8 cellular contexts compared by ENCODE assay signal in genomic region chr5:151740336-151740942, GRCh38. TPM values are rescaled to one million over a fixed set of nuclear protein-coding genes. Genes with fewer than 3 reads are reported as not detected.
A peak's percentile ranks its signal among the peaks of the same experiment; 100 is the strongest.
DNase-seq lines count a peak whose midpoint lies in the region; ATAC-seq and TF ChIP-seq lines count a peak whose summit lies in the region.

No MANE protein-coding gene starts in this region.

- H3K27me3 Mint-ChIP-seq in activated naive CD8-positive, alpha-beta T cell treated with anti-CD3 and anti-CD28 coated beads, Interleukin-2, amount 10 ng/mL, durations not matched to agents 7 days and 5 days: no peaks in the 10 kb centered on the region
- H3K27me3 Mint-ChIP-seq in glutamatergic neuron (ENCODE audit: unreplicated experiment) (no peaks in the 10 kb centered on the region), osteocyte (ENCODE audit: unreplicated experiment) (no peaks in the 10 kb centered on the region)

- peak overlapping the region; percentile 95 for H3K27ac ChIP-seq in RWPE1

- DNase-seq in COLO829 (ENCODE audit: low spot score) (peak; percentile 62), RWPE1 (ENCODE audit: low spot score) (peak; percentile 79), glutamatergic neuron (peak; percentile 50), osteocyte (ENCODE audit: extremely low spot score, unreplicated experiment) (peak; percentile 90), NCI-H187 treated with DMSO at 0.1 percent for 48 hours (lab: John Stamatoyannopoulos, UW) (no peak)
- no peak for DNase-seq in activated naive CD8-positive, alpha-beta T cell treated with anti-CD3 and anti-CD28 coated beads, Interleukin-2, amount 10 ng/mL, durations not matched to agents 7 days and 5 days

- peak; percentile 92 for TF ChIP-seq CTCF in RWPE1 (conservative IDR thresholded peaks at IDR 0.05; ENCODE audit: low read depth)
- TF ChIP-seq CTCF in glutamatergic neuron (IDR thresholded peaks at IDR 0.05; ENCODE audit: partially characterized antibody, unreplicated experiment): peak; percentile 97
- TF ChIP-seq CTCF in osteocyte (IDR thresholded peaks at IDR 0.05): peak; percentile 98

- peaks cover 12% of the 10 kb centered on the region for H3K36me3 Mint-ChIP-seq in activated naive CD8-positive, alpha-beta T cell treated with anti-CD3 and anti-CD28 coated beads, Interleukin-2, amount 10 ng/mL, durations not matched to agents 7 days and 5 days
- H3K36me3 Mint-ChIP-seq in glutamatergic neuron (ENCODE audit: unreplicated experiment): no peaks in the 10 kb centered on the region
- peaks cover 9% of the 10 kb centered on the region for H3K36me3 Mint-ChIP-seq in osteocyte (ENCODE audit: unreplicated experiment)

- CTCF ChIA-PET in RWPE1 (lab: Yijun Ruan, JAX): interaction anchor here (0.5 to 5.8 kb wide), 24 partner anchors 11 to 1716 kb away, joined by 3 to 84 read pairs (median 4); no protein-coding TSS in a partner anchor

- ATAC-seq in GM19351 (IDR thresholded peaks at IDR 0.05; ENCODE audit: unreplicated experiment) (peak; percentile 68), HG03442 (IDR thresholded peaks at IDR 0.05; ENCODE audit: unreplicated experiment) (peak; percentile 45)
- ATAC-seq in activated naive CD8-positive, alpha-beta T cell treated with anti-CD3 and anti-CD28 coated beads, Interleukin-2, amount 10 ng/mL, durations not matched to agents 7 days and 5 days (ENCODE audit: low read depth): peak; percentile 68

- no peak overlapping the region for H3K4me3 Mint-ChIP-seq in activated naive CD8-positive, alpha-beta T cell treated with anti-CD3 and anti-CD28 coated beads, Interleukin-2, amount 10 ng/mL, durations not matched to agents 7 days and 5 days
- H3K4me3 Mint-ChIP-seq in glutamatergic neuron (ENCODE audit: unreplicated experiment) (no peak overlapping the region), osteocyte (ENCODE audit: unreplicated experiment) (peak overlapping the region; percentile 55)

- no peak overlapping the region for H3K27ac Mint-ChIP-seq in activated naive CD8-positive, alpha-beta T cell treated with anti-CD3 and anti-CD28 coated beads, Interleukin-2, amount 10 ng/mL, durations not matched to agents 7 days and 5 days
- H3K27ac Mint-ChIP-seq in glutamatergic neuron (ENCODE audit: unreplicated experiment): no peak overlapping the region
- peak overlapping the region; percentile 96 for H3K27ac Mint-ChIP-seq in osteocyte (ENCODE audit: unreplicated experiment)

- no peaks in the 10 kb centered on the region for H3K9me3 Mint-ChIP-seq in activated naive CD8-positive, alpha-beta T cell treated with anti-CD3 and anti-CD28 coated beads, Interleukin-2, amount 10 ng/mL, durations not matched to agents 7 days and 5 days
- H3K9me3 Mint-ChIP-seq in glutamatergic neuron (ENCODE audit: unreplicated experiment) (no peaks in the 10 kb centered on the region), osteocyte (ENCODE audit: unreplicated experiment) (no peaks in the 10 kb centered on the region)

- POLR2A ChIA-PET in RWPE1 (lab: Yijun Ruan, JAX; ENCODE audit: low non-redundant PET): interaction anchor here (1.1 kb wide), 1 partner anchor 80 kb away, joined by 7 read pairs; no protein-coding TSS in a partner anchor
- POLR2A ChIA-PET in activated naive CD8-positive, alpha-beta T cell treated with anti-CD3 and anti-CD28 coated beads, Interleukin-2, amount 10 ng/mL, durations not matched to agents 7 days and 5 days (lab: Charles Lee): interaction anchor here (1.2 kb wide), 1 partner anchor 8 kb away, joined by 3 read pairs; no protein-coding TSS in a partner anchor

- H3K4me1 Mint-ChIP-seq in activated naive CD8-positive, alpha-beta T cell treated with anti-CD3 and anti-CD28 coated beads, Interleukin-2, amount 10 ng/mL, durations not matched to agents 7 days and 5 days: peaks cover 10% of the 10 kb centered on the region
- H3K4me1 Mint-ChIP-seq in glutamatergic neuron (ENCODE audit: low read depth, unreplicated experiment) (peaks cover 7% of the 10 kb centered on the region), osteocyte (ENCODE audit: unreplicated experiment) (peaks cover 61% of the 10 kb centered on the region)

RNA-seq across cellular contexts. Expression of gene ATOX1, which starts 18.0 kb away (rescaled TPM):
- total RNA-seq in activated naive CD8-positive, alpha-beta T cell treated with anti-CD3 and anti-CD28 coated beads, Interleukin-2, amount 10 ng/mL, durations not matched to agents 7 days and 5 days: 10 to 100 TPM; 42.7 to 48.1 TPM
- total RNA-seq in glutamatergic neuron (ENCODE audit: unreplicated experiment) (82.9 TPM), osteocyte (104 and 107 TPM in 2 replicates)

RNA-seq across cellular contexts. Expression of gene G3BP1, which starts 31.3 kb away (rescaled TPM):
- total RNA-seq in activated naive CD8-positive, alpha-beta T cell treated with anti-CD3 and anti-CD28 coated beads, Interleukin-2, amount 10 ng/mL, durations not matched to agents 7 days and 5 days: 100 to 1,000 TPM; 164 to 178 TPM
- total RNA-seq in glutamatergic neuron (ENCODE audit: unreplicated experiment) (127 TPM), osteocyte (184 and 205 TPM in 2 replicates)

RNA-seq across cellular contexts. Expression of gene SPARC, which starts 53.7 kb away (rescaled TPM):
- total RNA-seq in activated naive CD8-positive, alpha-beta T cell treated with anti-CD3 and anti-CD28 coated beads, Interleukin-2, amount 10 ng/mL, durations not matched to agents 7 days and 5 days: under 1 TPM; 0.39 to 0.96 TPM
- total RNA-seq in glutamatergic neuron (ENCODE audit: unreplicated experiment): 946 TPM
- 9,466 and 10,195 TPM in 2 replicates for total RNA-seq in osteocyte

Comparison
In these comparisons a context has a peak if more than half of its experiments do, and no peak if none do; other contexts are left out.
1. DNase-seq: peak in COLO829 (single experiment), RWPE1 (single experiment), glutamatergic neuron (single experiment) and osteocyte (single experiment); none in activated naive CD8-positive, alpha-beta T cell treated with anti-CD3 and anti-CD28 coated beads, Interleukin-2, amount 10 ng/mL, durations not matched to agents 7 days and 5 days (single experiment) and NCI-H187 treated with DMSO at 0.1 percent for 48 hours (single experiment).
2. RNA of gene SPARC, which starts 53.7 kb away (total RNA-seq): 9,466 to 10,195 TPM in osteocyte and 946 TPM in glutamatergic neuron (single experiment); 0.39 to 0.96 TPM in activated naive CD8-positive, alpha-beta T cell treated with anti-CD3 and anti-CD28 coated beads, Interleukin-2, amount 10 ng/mL, durations not matched to agents 7 days and 5 days; every median in the first group is over 100 times any median in the second.
3. Peak in every context shown above with its lines, with median percentiles within 50 percentile points of each other: ATAC-seq and CTCF ChIP-seq.